Comparison of ENCODE assay signal across 18 cellular contexts in the genomic region with DNA sequence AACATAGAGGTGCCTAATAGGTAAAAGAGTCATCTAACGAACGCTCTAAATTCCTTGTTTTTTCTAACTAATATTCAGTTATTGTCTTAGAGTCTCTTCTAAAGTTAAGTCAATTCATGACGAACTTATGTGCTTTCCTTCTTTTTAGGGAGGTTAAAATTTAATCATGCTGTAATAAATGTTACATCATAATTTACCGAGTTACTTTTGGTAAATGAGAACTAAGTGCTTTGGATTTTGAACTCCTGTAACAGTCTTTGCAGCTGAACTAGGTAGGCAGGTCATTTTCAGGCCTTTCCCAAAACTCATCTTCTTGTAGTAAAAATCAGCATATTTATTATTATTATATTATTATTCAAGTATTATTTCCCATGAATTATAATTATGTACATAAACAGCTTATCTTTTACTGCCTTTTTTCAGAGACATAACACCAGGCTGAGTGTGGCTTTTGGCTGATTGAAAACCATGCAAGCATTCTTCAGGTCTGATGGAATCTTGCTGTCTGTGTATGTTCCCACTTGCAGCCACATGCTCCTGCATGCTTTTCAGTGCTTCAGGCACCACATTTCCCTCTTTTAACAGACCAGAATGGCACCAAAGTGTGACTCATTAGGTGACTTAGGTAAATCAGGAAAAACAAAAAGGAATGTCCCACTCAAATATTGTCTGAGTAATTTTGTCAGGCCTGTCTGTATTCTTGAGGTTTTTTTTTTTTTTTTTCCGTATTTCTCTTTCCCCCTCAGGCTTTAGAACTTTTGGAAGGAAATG.
DNase-seq lines count a peak whose midpoint lies in the region; ATAC-seq, FAIRE-seq and TF ChIP-seq lines count a peak whose summit lies in the region.
"Had no signal": no experiment of that assay in that cellular context is flagged by ENCODE, and none has a peak within 500 bp of the region (broad histone marks: within the 10 kb centered on the region; RNA-seq: fewer than 3 reads in every experiment).

No MANE protein-coding gene starts in this region.

- DNase-seq in A549 (ENCODE audit: low read depth in 1 of 2, low spot score in 1 of 2) (peak in 1 of 2 experiments; percentile 69), M059J (ENCODE audit: low read depth) (peak; percentile 97), bronchial epithelial cell (ENCODE audit: low read depth) (peak; percentile 100), right lobe of liver (no peak), iPS-NIHi11 (ENCODE audit: low spot score) (no peak), aorta (no peak)
- DNase-seq: activated T-cell treated with anti-CD3 and anti-CD28 coated beads, Interleukin-2, amount 50 U/mL, for 48 hours; DND-41; left ventricle myocardium inferior; NCI-H510A treated with DMSO at 0.1 percent for 48 hours; SHP77 treated with DMSO at 0.1 percent for 48 hours; stimulated activated CD4-positive, alpha-beta T cell treated with anti-CD3 and anti-CD28 coated beads, Interleukin-4, amount 100 ng/mL, for 24 hours; stomach had no signal

- H3K27me3 ChIP-seq in bronchial epithelial cell (ENCODE audit: control insufficient read depth, insufficient read depth, low read length) (no peaks in the 10 kb centered on the region), right lobe of liver (no peaks in the 10 kb centered on the region), gastroesophageal sphincter (no peaks in the 10 kb centered on the region), aorta (ENCODE audit: control insufficient read depth in 1 of 2, insufficient read depth in 2 of 2, low read length in 1 of 2) (no peaks in the 10 kb centered on the region)
- H3K27me3 ChIP-seq: stomach had no signal

- POLR2A ChIA-PET in A549 (lab: Yijun Ruan, JAX), result interaction anchor here (1.2 kb wide), 1 partner anchor 81 kb away, joined by 3 read pairs; the partner anchor contains the start of gene CD55

- no peak for TF ChIP-seq CTCF in A549 (IDR thresholded peaks at IDR 0.05)
- TF ChIP-seq CTCF in bronchial epithelial cell (IDR thresholded peaks at IDR 0.05; ENCODE audit: insufficient read depth, low read length, severe bottlenecking), result no peak
- TF ChIP-seq CTCF in right lobe of liver (IDR thresholded peaks at IDR 0.05), result no peak
- TF ChIP-seq CTCF in gastroesophageal sphincter (IDR thresholded peaks at IDR 0.05), result no peak

- H3K4me1 ChIP-seq in A549, result peaks cover 57% of the 10 kb centered on the region
- peaks cover 0 to 26% (median 10%) of the 10 kb centered on the region in 4 donors for H3K4me1 ChIP-seq in right lobe of liver
- peaks cover 0 to 3% (median 0%) of the 10 kb centered on the region in 3 donors for H3K4me1 ChIP-seq in gastroesophageal sphincter
- no peaks in the 10 kb centered on the region for H3K4me1 ChIP-seq in aorta (ENCODE audit: control insufficient read depth in 1 of 2, insufficient read depth in 2 of 2, low read length in 2 of 2)
- H3K4me1 ChIP-seq: parathyroid adenoma had no signal

- intact Hi-C loops in right lobe of liver (cut with DNase I) (no loop called here), aorta (cut with DNase I) (no loop called here)

- TF ChIP-seq RAD21 in A549 (conservative IDR thresholded peaks at IDR 0.05 in 1 of 2, IDR thresholded peaks at IDR 0.05 in 1 of 2), result no peak

- H3K4me3 ChIP-seq in A549 (no peak overlapping the region), bronchial epithelial cell (ENCODE audit: low read depth, low read length) (no peak overlapping the region), right lobe of liver (no peak overlapping the region), gastroesophageal sphincter (no peak overlapping the region), aorta (ENCODE audit: low read length in 2 of 2) (no peak overlapping the region)
- H3K4me3 ChIP-seq: left ventricle myocardium inferior, stomach had no signal

- 36% methylated on average over 5 of the region's 5 CpGs for WGBS in A549 (ENCODE audit: missing lambda C conversion rate)
- WGBS in right lobe of liver (ENCODE audit: insufficient coverage, low coverage, low lambda C conversion rate, missing lambda C conversion rate), result 37% methylated on average over 5 of the region's 5 CpGs
- 72 to 89% methylated on average over 5 of the region's 5 CpGs for WGBS in gastroesophageal sphincter (ENCODE audit: low coverage in 1 of 2), 2 donors
- WGBS in aorta, 2 donors, result 71 to 84% methylated on average over 5 of the region's 5 CpGs

- TF ChIP-seq POLR2A in A549 (IDR thresholded peaks at IDR 0.05; ENCODE audit: low read length), result no peak
- no peak for TF ChIP-seq POLR2A in right lobe of liver (IDR thresholded peaks at IDR 0.05)
- TF ChIP-seq POLR2A in gastroesophageal sphincter (IDR thresholded peaks at IDR 0.05), result no peak

- CTCF ChIA-PET in A549 (lab: Yijun Ruan, JAX), result no interaction called here

- H3K9me3 ChIP-seq in A549 (no peaks in the 10 kb centered on the region), right lobe of liver (no peaks in the 10 kb centered on the region), gastroesophageal sphincter (no peaks in the 10 kb centered on the region), aorta (ENCODE audit: control insufficient read depth, low read length) (no peaks in the 10 kb centered on the region)
- H3K9me3 ChIP-seq: left ventricle myocardium inferior, stomach had no signal

- H3K27ac ChIP-seq in A549 (peak overlapping the region; percentile 74 to 85), right lobe of liver (peak overlapping the region; percentile 79 to 94 (median 85)), gastroesophageal sphincter (no peak overlapping the region), aorta (ENCODE audit: low read depth in 1 of 2, low read length in 2 of 2) (no peak overlapping the region)
- H3K27ac ChIP-seq: left ventricle myocardium inferior, parathyroid adenoma, VCaP had no signal

- FAIRE-seq in A549 (lab: Jason Lieb, UNC) (no peak), bronchial epithelial cell (lab: Jason Lieb, UNC) (no peak)
- FAIRE-seq: GM18507 had no signal

- H3K36me3 ChIP-seq in bronchial epithelial cell (ENCODE audit: control insufficient read depth, insufficient read depth, low read length) (no peaks in the 10 kb centered on the region), right lobe of liver (no peaks in the 10 kb centered on the region), gastroesophageal sphincter (no peaks in the 10 kb centered on the region), aorta (ENCODE audit: control insufficient read depth in 1 of 2, insufficient read depth in 2 of 2, low read length in 1 of 2) (no peaks in the 10 kb centered on the region)
- H3K36me3 ChIP-seq: left ventricle myocardium inferior, stomach had no signal

- peak overlapping the region; percentile 69 for H3K4me2 ChIP-seq in A549

- ATAC-seq in A549 (peak; percentile 39 to 64; a peak in 4 of 6 replicates), right lobe of liver (peak; percentile 49 to 70 (median 60)), gastroesophageal sphincter (no peak), aorta (ENCODE audit: low FRiP score) (no peak), GM21423 (IDR thresholded peaks at IDR 0.05; ENCODE audit: unreplicated experiment) (no peak)

- TF ChIP-seq EP300 in A549 (IDR thresholded peaks at IDR 0.05) (no peak; a peak in 1 of 5 replicates), gastroesophageal sphincter (IDR thresholded peaks at IDR 0.05) (no peak)

TF ChIP-seq in A549, 52 proteins besides CTCF, POLR2A, EP300 and RAD21:
- TF ChIP-seq RNF2 (IDR thresholded peaks at IDR 0.05; ENCODE audit: borderline replicate concordance, low read depth) (no peak), NPAS2 (CRISPR knock-in tag; IDR thresholded peaks at IDR 0.05; ENCODE audit: borderline replicate concordance) (no peak), FOSL2 (IDR thresholded peaks at IDR 0.05) (no peak), FOSL2 (CRISPR knock-in tag; IDR thresholded peaks at IDR 0.05) (peak; percentile 63), NFE2L2 (conservative IDR thresholded peaks at IDR 0.05; ENCODE audit: low read length) (no peak)
- TF ChIP-seq, protein P1, sequence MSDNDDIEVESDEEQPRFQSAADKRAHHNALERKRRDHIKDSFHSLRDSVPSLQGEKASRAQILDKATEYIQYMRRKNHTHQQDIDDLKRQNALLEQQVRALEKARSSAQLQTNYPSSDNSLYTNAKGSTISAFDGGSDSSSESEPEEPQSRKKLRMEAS (IDR thresholded peaks at IDR 0.05), result peak; percentile 78
- TF ChIP-seq, protein P2, sequence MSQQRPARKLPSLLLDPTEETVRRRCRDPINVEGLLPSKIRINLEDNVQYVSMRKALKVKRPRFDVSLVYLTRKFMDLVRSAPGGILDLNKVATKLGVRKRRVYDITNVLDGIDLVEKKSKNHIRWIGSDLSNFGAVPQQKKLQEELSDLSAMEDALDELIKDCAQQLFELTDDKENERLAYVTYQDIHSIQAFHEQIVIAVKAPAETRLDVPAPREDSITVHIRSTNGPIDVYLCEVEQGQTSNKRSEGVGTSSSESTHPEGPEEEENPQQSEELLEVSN (IDR thresholded peaks at IDR 0.05; ENCODE audit: borderline replicate concordance, low read depth), result peak; percentile 66; the same call in 1 of the 2 replicates

Comparison
In these comparisons a context has a peak if more than half of its experiments do, and no peak if none do; other contexts are left out.
1. ATAC-seq: peak in A549 (2 of 2) and right lobe of liver (4 of 4); none in gastroesophageal sphincter (single experiment), aorta (single experiment) and GM21423 (single experiment).
2. DNase-seq: peak in M059J (single experiment) and bronchial epithelial cell (single experiment); none in right lobe of liver (0 of 3), iPS-NIHi11 (single experiment) and aorta (0 of 2).
3. H3K27ac ChIP-seq: peak in A549 (2 of 2) and right lobe of liver (3 of 3); none in gastroesophageal sphincter (0 of 4) and aorta (0 of 2).